18 cellular contexts compared by ENCODE assay signal in the genomic region with DNA sequence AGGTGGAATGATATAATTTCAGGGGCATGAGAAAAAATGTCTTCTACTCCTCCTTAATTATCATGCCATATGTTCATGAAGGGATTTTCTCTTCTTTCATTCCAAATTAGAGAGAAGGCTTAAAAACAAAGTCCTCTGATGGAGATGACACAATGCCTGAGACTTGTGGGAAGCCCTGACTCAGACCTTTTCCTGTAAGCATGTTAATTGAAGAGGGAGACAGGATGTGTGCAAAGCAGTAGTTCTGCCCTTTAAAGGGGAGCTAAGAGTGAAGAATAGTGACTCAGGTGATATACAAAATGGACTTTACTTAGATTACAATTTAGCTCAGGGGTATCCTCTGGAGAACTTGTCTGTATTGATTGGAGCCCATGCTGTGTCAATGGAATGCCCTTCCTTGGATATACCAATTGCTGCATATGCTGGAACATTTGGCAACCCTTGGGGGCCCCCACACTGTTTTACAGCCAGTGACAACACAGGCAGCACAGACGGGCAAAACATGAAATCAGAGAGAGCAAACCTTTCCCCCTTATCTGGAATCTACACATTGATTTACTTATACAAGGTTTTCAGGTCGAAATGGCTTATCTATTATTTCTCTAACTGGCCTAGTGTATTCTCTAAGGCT.
DNase-seq lines count a peak whose midpoint lies in the region; ATAC-seq and TF ChIP-seq lines count a peak whose summit lies in the region.
"Had no signal": no experiment of that assay in that cellular context is flagged by ENCODE, and none has a peak within 500 bp of the region (broad histone marks: within the 10 kb centered on the region; RNA-seq: fewer than 3 reads in every experiment).

No MANE protein-coding gene starts in this region.

- BruUV-seq in PC-3 (replicated peaks; lab: Mats Ljungman, UMichigan) = no TSS peak

- H3K23ac ChIP-seq in neuronal stem cell (ENCODE audit: low read depth, low read length, poor library complexity) = no peak overlapping the region

- H3K9me3 ChIP-seq in PC-3 (ENCODE audit: low read length) (no peaks in the 10 kb centered on the region), neuronal stem cell (replicated peaks in 1 of 2; ENCODE audit: control insufficient read depth in 2 of 2, insufficient read depth in 1 of 2, low read depth in 1 of 2, low read length in 2 of 2) (no peaks in the 10 kb centered on the region)
- H3K9me3 ChIP-seq: transverse colon had no signal

- H2AFZ ChIP-seq in PC-3 (ENCODE audit: low read length) = no peak overlapping the region
- peak overlapping the region; percentile 43 for H2AFZ ChIP-seq in neuronal stem cell (ENCODE audit: low read length)

- H3F3A ChIP-seq in PC-3 (ENCODE audit: low read length, unreplicated experiment) = no peaks in the 10 kb centered on the region

- no peak overlapping the region for H2BK5ac ChIP-seq in neuronal stem cell (ENCODE audit: low read length)

- H3K9ac ChIP-seq in PC-3 (ENCODE audit: low read length) = no peak overlapping the region
- H3K9ac ChIP-seq in neuronal stem cell (ENCODE audit: low read depth, low read length, poor library complexity) = no peak overlapping the region

- H2BK12ac ChIP-seq in neuronal stem cell (ENCODE audit: low read length) = no peak overlapping the region

- POLR2A ChIA-PET in PC-3 (lab: Charles Lee; ENCODE audit: unreplicated experiment) = no interaction called here

- peak; percentile 7 for DNase-seq in HPDE6-E6E7 (ENCODE audit: extremely low spot score)
- peak; percentile 12 for DNase-seq in PC-3
- peak; percentile 71 for DNase-seq in epithelial cell of proximal tubule (ENCODE audit: low read depth)
- no peak for DNase-seq in neuronal stem cell (ENCODE audit: low spot score)
- DNase-seq in NCI-H1930 (lab: John Stamatoyannopoulos, UW) = no peak
- DNase-seq in NCI-H446 treated with DMSO at 0.1 percent for 48 hours (lab: John Stamatoyannopoulos, UW) = no peak
- no peak for DNase-seq in LoVo (ENCODE audit: low spot score)
- DNase-seq: activated gamma-delta T cell treated with Interleukin-2 at 50 U/mL for 16 hours; DMS79; naive thymus-derived CD8-positive, alpha-beta T cell; NCI-H2081 treated with DMSO at 0.1 percent for 48 hours; stimulated activated CD4-positive, alpha-beta T cell treated with anti-CD3 and anti-CD28 coated beads, Interleukin-4, amount 100 ng/mL, for 24 hours; transverse colon; WERI-Rb-1 had no signal

- H3K79me1 ChIP-seq in neuronal stem cell (ENCODE audit: low read depth, low read length) = no peaks in the 10 kb centered on the region

- no peaks in the 10 kb centered on the region for H3K4me1 ChIP-seq in PC-3 (ENCODE audit: insufficient read depth, low read length)
- peaks cover 0 to 2% of the 10 kb centered on the region in 2 donors for H3K4me1 ChIP-seq in neuronal stem cell (ENCODE audit: control insufficient read depth in 2 of 2, insufficient read depth in 1 of 2, low read depth in 1 of 2, low read length in 2 of 2)
- H3K4me1 ChIP-seq: transverse colon had no signal

- H2BK15ac ChIP-seq in neuronal stem cell (ENCODE audit: low read length) = no peak overlapping the region

- no peak overlapping the region for H2AK5ac ChIP-seq in neuronal stem cell (ENCODE audit: low read depth, low read length)

- no peaks in the 10 kb centered on the region for H3K79me2 ChIP-seq in PC-3 (ENCODE audit: low read length)

- no peak overlapping the region for H3K18ac ChIP-seq in neuronal stem cell (ENCODE audit: low read length)

- TF ChIP-seq CTCF in PC-3 (conservative IDR thresholded peaks at IDR 0.05; ENCODE audit: low read depth, low read length) (no peak), epithelial cell of proximal tubule (conservative IDR thresholded peaks at IDR 0.05; ENCODE audit: low read depth, low read length) (no peak)

- H3K14ac ChIP-seq in neuronal stem cell (ENCODE audit: low read length) = no peak overlapping the region

- H4K91ac ChIP-seq in neuronal stem cell (ENCODE audit: low read depth, low read length, poor library complexity) = no peak overlapping the region

- intact Hi-C loops in PC-3 (cut with micrococcal nuclease) = no loop called here

- H3K4me2 ChIP-seq in PC-3 (ENCODE audit: low read length) (no peak overlapping the region), neuronal stem cell (ENCODE audit: insufficient read depth, low read length, poor library complexity, severe bottlenecking) (no peak overlapping the region)

- ATAC-seq in PC-3 (peak; percentile 69), HG03342 (IDR thresholded peaks at IDR 0.05; ENCODE audit: unreplicated experiment) (no peak)
- ATAC-seq: naive thymus-derived CD8-positive, alpha-beta T cell; sciatic nerve had no signal

- H3K27ac ChIP-seq in PC-3 (ENCODE audit: low read length) (no peak overlapping the region), neuronal stem cell (replicated peaks; ENCODE audit: low read length) (no peak overlapping the region)
- H3K27ac ChIP-seq: cardiac muscle cell, epithelial cell of prostate, transverse colon, WERI-Rb-1 had no signal

- H2BK120ac ChIP-seq in neuronal stem cell (ENCODE audit: low read depth, low read length) = no peak overlapping the region

- no peaks in the 10 kb centered on the region for H3K9me2 ChIP-seq in PC-3 (replicated peaks; ENCODE audit: low read length)

- no peaks in the 10 kb centered on the region for H4K20me1 ChIP-seq in PC-3 (ENCODE audit: low read length)

- no CpG with 5 or more reads among the region's 2 CpGs for WGBS in neuronal stem cell (ENCODE audit: extremely low coverage in 2 of 2, insufficient read length in 2 of 2, insufficient replicate concordance in 1 of 2), 2 donors

- H4K8ac ChIP-seq in neuronal stem cell (ENCODE audit: low read depth, low read length) = no peak overlapping the region

- H3K4me3 ChIP-seq in PC-3 (ENCODE audit: low read length) (no peak overlapping the region), epithelial cell of proximal tubule (ENCODE audit: low read depth, low read length) (no peak overlapping the region), neuronal stem cell (ENCODE audit: low read length in 2 of 2) (no peak overlapping the region)
- H3K4me3 ChIP-seq: cardiac muscle cell, transverse colon had no signal

- H3K4ac ChIP-seq in neuronal stem cell (ENCODE audit: low read length) = no peak overlapping the region

- CTCF ChIA-PET in PC-3 (lab: Charles Lee) = no interaction called here

- H3K27me3 ChIP-seq in PC-3 (ENCODE audit: low read length) = no peaks in the 10 kb centered on the region
- no peaks in the 10 kb centered on the region for H3K27me3 ChIP-seq in neuronal stem cell (ENCODE audit: control insufficient read depth in 3 of 3, insufficient read depth in 3 of 3, low read depth in 1 of 3, low read length in 3 of 3)
- H3K27me3 ChIP-seq: cardiac muscle cell, transverse colon had no signal

- H3K36me3 ChIP-seq in PC-3 (ENCODE audit: low read depth, low read length) (no peaks in the 10 kb centered on the region), neuronal stem cell (replicated peaks in 1 of 2; ENCODE audit: control insufficient read depth in 2 of 2, insufficient read depth in 2 of 2, low read length in 2 of 2) (no peaks in the 10 kb centered on the region)
- H3K36me3 ChIP-seq: cardiac muscle cell, transverse colon, WERI-Rb-1 had no signal

Comparison
In these comparisons a context has a peak if more than half of its experiments do, and no peak if none do; other contexts are left out.
1. DNase-seq: peak in HPDE6-E6E7 (single experiment), PC-3 (single experiment) and epithelial cell of proximal tubule (single experiment); none in neuronal stem cell (single experiment), NCI-H1930 (0 of 2), NCI-H446 treated with DMSO at 0.1 percent for 48 hours (single experiment) and LoVo (single experiment).